ENCODE assay signal across 13 cellular contexts in the genomic region with DNA sequence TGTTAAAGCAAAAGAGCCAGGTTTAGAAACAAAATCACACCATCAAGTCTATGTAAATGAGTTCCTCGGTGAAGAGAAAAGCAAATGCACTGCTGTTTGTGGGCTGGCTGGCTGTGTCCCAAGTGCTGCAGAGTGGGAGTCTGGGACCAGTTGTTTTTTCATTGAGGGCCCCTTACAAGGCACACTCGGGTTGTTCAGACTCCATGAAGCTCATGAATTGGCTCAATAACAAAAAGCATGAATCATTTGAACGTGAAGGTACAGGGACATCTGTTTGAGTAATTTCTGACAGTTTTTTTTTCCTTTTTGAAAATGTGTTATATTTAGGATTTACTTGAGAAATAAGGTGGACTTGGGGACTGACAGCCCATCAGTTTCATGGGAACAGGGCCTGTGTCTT. TPM values are rescaled to one million over a fixed set of nuclear protein-coding genes. Genes with fewer than 3 reads are reported as not detected.
DNase-seq lines count a peak whose midpoint lies in the region; ATAC-seq and TF ChIP-seq lines count a peak whose summit lies in the region.
"Had no signal": no experiment of that assay in that cellular context is flagged by ENCODE, and none has a peak within 500 bp of the region (broad histone marks: within the 10 kb centered on the region; RNA-seq: fewer than 3 reads in every experiment).

No MANE protein-coding gene starts in this region.

- TF ChIP-seq CTCF in IMR-90 (conservative IDR thresholded peaks at IDR 0.05; ENCODE audit: low read depth, low read length) (no peak), dorsolateral prefrontal cortex (IDR thresholded peaks at IDR 0.05 in 54 of 56, conservative IDR thresholded peaks at IDR 0.05 in 2 of 56; ENCODE audit: low read depth in 1 of 56, partially characterized antibody in 56 of 56) (no peak), nephron (IDR thresholded peaks at IDR 0.05; ENCODE audit: unreplicated experiment in 3 of 3) (no peak), OCI-LY7 (conservative IDR thresholded peaks at IDR 0.05; ENCODE audit: low read length) (no peak)

- no peaks in the 10 kb centered on the region for H3K79me2 ChIP-seq in OCI-LY7 (ENCODE audit: insufficient read depth, low read depth, low read length)

- no peak overlapping the region for H3K4me3 ChIP-seq in CD8-positive, alpha-beta memory T cell (ENCODE audit: low read length)
- H3K4me3 ChIP-seq in IMR-90 (ENCODE audit: insufficient read depth, low read depth, low read length) (no peak overlapping the region), dorsolateral prefrontal cortex (no peak overlapping the region), OCI-LY7 (ENCODE audit: low read depth, low read length, poor library complexity, severe bottlenecking) (no peak overlapping the region)
- H3K4me3 ChIP-seq: SJSA1 had no signal

- H3K4me2 ChIP-seq in IMR-90 (ENCODE audit: low read depth, low read length), result peak overlapping the region; percentile 12; the same call in 1 of the 2 replicates
- no peak overlapping the region for H3K4me2 ChIP-seq in OCI-LY7 (ENCODE audit: low read length)

- dilution Hi-C loops in IMR-90 (cut with HindIII; ENCODE audit: low sequenced_read_pairs, unreplicated experiment), result no loop called here

- H3K36me3 ChIP-seq in CD8-positive, alpha-beta memory T cell (ENCODE audit: insufficient read depth, low read length), result no peaks in the 10 kb centered on the region
- no peaks in the 10 kb centered on the region for H3K36me3 ChIP-seq in IMR-90 (ENCODE audit: control insufficient read depth, insufficient read depth, low read length)
- no peaks in the 10 kb centered on the region for H3K36me3 ChIP-seq in OCI-LY7 (ENCODE audit: insufficient read depth, low read length)
- H3K36me3 ChIP-seq: SJSA1 had no signal

- H3K9me3 Mint-ChIP-seq in CD8-positive, alpha-beta memory T cell, result peaks cover 0 to 5% (median 3%) of the 10 kb centered on the region in 5 donors
- peaks cover 15% of the 10 kb centered on the region for H3K9me3 Mint-ChIP-seq in nephron

- H3K14ac ChIP-seq in IMR-90 (replicated peaks; ENCODE audit: low read depth, low read length), result no peak overlapping the region

- peak overlapping the region in 5 of 8 donors; percentile 36 to 83 (median 69) for H3K27ac Mint-ChIP-seq in CD8-positive, alpha-beta memory T cell
- H3K27ac Mint-ChIP-seq in nephron, result peak overlapping the region; percentile 90 to 99 (median 97)

- peaks cover 18 to 75% of the 10 kb centered on the region in 2 experiments for H3K79me1 ChIP-seq in IMR-90 (ENCODE audit: low read depth in 1 of 2, low read length in 2 of 2)

- H2AK9ac ChIP-seq in IMR-90 (replicated peaks; ENCODE audit: low read depth, low read length, poor library complexity), result no peak overlapping the region

- H2AFZ ChIP-seq in IMR-90 (replicated peaks; ENCODE audit: low read length, poor library complexity), result no peak overlapping the region
- no peak overlapping the region for H2AFZ ChIP-seq in OCI-LY7 (ENCODE audit: low read length)

- no peak overlapping the region; the same call in 1 of the 2 replicates for H3K9ac ChIP-seq in IMR-90 (ENCODE audit: low read depth, low read length)

- H2BK15ac ChIP-seq in IMR-90 (ENCODE audit: low read depth, low read length), result no peak overlapping the region

- in situ Hi-C loops in IMR-90 (cut with MboI; ENCODE audit: low sequenced_read_pairs), result no loop called here

- POLR2A ChIA-PET in CD8-positive, alpha-beta memory T cell (lab: Charles Lee), result interaction anchor here (0.6 kb wide), 1 partner anchor 64 kb away, joined by 3 read pairs; no protein-coding TSS in a partner anchor
- POLR2A ChIA-PET in IMR-90 (lab: Charles Lee; ENCODE audit: unreplicated experiment) (no interaction called here), OCI-LY7 (lab: Charles Lee) (no interaction called here)

- peaks cover 34 to 60% (median 50%) of the 10 kb centered on the region in 3 donors for H3K4me1 Mint-ChIP-seq in CD8-positive, alpha-beta memory T cell
- peaks cover 47% of the 10 kb centered on the region for H3K4me1 Mint-ChIP-seq in nephron

- CTCF ChIA-PET in CD8-positive, alpha-beta memory T cell (lab: Charles Lee), result no interaction called here
- CTCF ChIA-PET in IMR-90 (lab: Yijun Ruan, JAX) (interaction anchor here (1.0 kb wide), 1 partner anchor 12 kb away, joined by 3 read pairs; no protein-coding TSS in a partner anchor), OCI-LY7 (lab: Charles Lee; ENCODE audit: unreplicated experiment) (interaction anchor here (1.1 kb wide), 1 partner anchor 17 kb away, joined by 3 read pairs; no protein-coding TSS in a partner anchor)

- H3K9me3 ChIP-seq in CD8-positive, alpha-beta memory T cell (ENCODE audit: low read length), result no peaks in the 10 kb centered on the region
- H3K9me3 ChIP-seq in IMR-90 (ENCODE audit: control insufficient read depth, insufficient read depth, low read length), result no peaks in the 10 kb centered on the region
- peaks cover 17% of the 10 kb centered on the region; the same call in 1 of the 2 replicates for H3K9me3 ChIP-seq in OCI-LY7 (ENCODE audit: low read length)

- no peaks in the 10 kb centered on the region for H3K27me3 ChIP-seq in CD8-positive, alpha-beta memory T cell (ENCODE audit: insufficient read depth, low read length, poor library complexity, severe bottlenecking)
- H3K27me3 ChIP-seq in IMR-90 (ENCODE audit: control insufficient read depth, insufficient read depth, low read length), result no peaks in the 10 kb centered on the region
- no peaks in the 10 kb centered on the region for H3K27me3 ChIP-seq in dorsolateral prefrontal cortex
- H3K27me3 ChIP-seq: SJSA1 had no signal

- intact Hi-C loops in IMR-90 (cut with micrococcal nuclease) (loop anchor here (2.0 kb wide), 1 partner anchor 15 kb away; no protein-coding TSS in a partner anchor), dorsolateral prefrontal cortex (cut with DNase I) (no loop called here), OCI-LY7 (cut with micrococcal nuclease; ENCODE audit: unreplicated experiment) (no loop called here)

- H3K4ac ChIP-seq in IMR-90 (ENCODE audit: low read depth, low read length), result peak overlapping the region; percentile 1; the same call in 1 of the 2 replicates

- 40% methylated on average over 1 of the region's 3 CpGs; no CpG with 5 or more reads in 1 of the 2 experiments for WGBS in IMR-90 (ENCODE audit: extremely low coverage in 2 of 2, insufficient read length in 1 of 2), 2 experiments

- H2BK120ac ChIP-seq in IMR-90 (ENCODE audit: low read depth, low read length), result 0 out of 2 replicates have a peak overlapping the region, but pooled peaks have one; percentile 38

- no peak overlapping the region for H2BK20ac ChIP-seq in IMR-90 (ENCODE audit: low read depth, low read length)

- 0 out of 2 replicates have a peak overlapping the region, but pooled peaks have one; percentile 46 for H3K18ac ChIP-seq in IMR-90 (ENCODE audit: low read depth, low read length)

- no peak for DNase-seq in CD8-positive, alpha-beta memory T cell
- peak; percentile 44 for DNase-seq in IMR-90
- DNase-seq in dorsolateral prefrontal cortex, result peak in 8 of 10 donors; percentile 43 to 82 (median 66)
- DNase-seq in medulla oblongata (ENCODE audit: extremely low spot score), result no peak
- DNase-seq in mucosa of gallbladder (ENCODE audit: low spot score), result no peak
- DNase-seq in OCI-LY7 (ENCODE audit: low spot score), result no peak
- DNase-seq: GF-D8, mesenchymal stem cell, NCI-H187 had no signal

- peaks cover 0 to 1% of the 10 kb centered on the region in 2 donors for H3K27me3 Mint-ChIP-seq in CD8-positive, alpha-beta memory T cell
- no peaks in the 10 kb centered on the region for H3K27me3 Mint-ChIP-seq in nephron (ENCODE audit: low read depth)

- H3K23ac ChIP-seq in IMR-90 (ENCODE audit: low read depth, low read length), result no peak overlapping the region

- BruUV-seq in IMR-90 (replicated peaks; lab: Mats Ljungman, UMichigan) (no TSS peak), OCI-LY7 (replicated peaks; lab: Mats Ljungman, UMichigan) (no TSS peak)

- no peak for TF ChIP-seq RAD21 in IMR-90 (IDR thresholded peaks at IDR 0.05; ENCODE audit: low read length)

- H4K5ac ChIP-seq in IMR-90 (ENCODE audit: low read depth, low read length), result no peak overlapping the region

- peaks cover 30% of the 10 kb centered on the region for H3K4me1 ChIP-seq in CD8-positive, alpha-beta memory T cell (ENCODE audit: insufficient read depth, low read length)
- H3K4me1 ChIP-seq in IMR-90 (ENCODE audit: control insufficient read depth, insufficient read depth, low read length) (peaks cover 35% of the 10 kb centered on the region), OCI-LY7 (ENCODE audit: insufficient read depth, low read length, poor library complexity, severe bottlenecking) (peaks cover 12% of the 10 kb centered on the region)

- H3K9me1 ChIP-seq in IMR-90 (ENCODE audit: insufficient read depth, low read length), result peaks cover 21% of the 10 kb centered on the region

- no peaks in the 10 kb centered on the region for H3K9me2 ChIP-seq in OCI-LY7 (ENCODE audit: insufficient read depth, low read length)

- TF ChIP-seq POLR2A in IMR-90 (IDR thresholded peaks at IDR 0.05; ENCODE audit: low read depth, low read length), result no peak

- H3K36me3 Mint-ChIP-seq in CD8-positive, alpha-beta memory T cell, result peaks cover 3 to 7% (median 7%) of the 10 kb centered on the region in 3 donors
- peaks cover 14% of the 10 kb centered on the region for H3K36me3 Mint-ChIP-seq in nephron (ENCODE audit: low read depth)

- ATAC-seq in IMR-90 (ENCODE audit: low read depth) (no peak), HG02981 (IDR thresholded peaks at IDR 0.05; ENCODE audit: unreplicated experiment) (no peak)

- no peak overlapping the region for H3K27ac ChIP-seq in CD8-positive, alpha-beta memory T cell (ENCODE audit: low read depth, low read length)
- H3K27ac ChIP-seq in IMR-90 (ENCODE audit: insufficient read depth, low read length) (no peak overlapping the region), dorsolateral prefrontal cortex (peak overlapping the region in 6 of 59 donors; percentile 22 to 46 (median 37)), OCI-LY7 (ENCODE audit: low read depth, low read length, poor library complexity, severe bottlenecking) (no peak overlapping the region)
- H3K27ac ChIP-seq: epithelial cell of prostate, SJSA1 had no signal

- no peak overlapping the region for H4K91ac ChIP-seq in IMR-90 (ENCODE audit: insufficient read depth, low read depth, low read length)

- no peak overlapping the region for H3K56ac ChIP-seq in IMR-90 (ENCODE audit: extremely low read depth, insufficient read depth, low read length)

- H4K20me1 ChIP-seq in IMR-90 (ENCODE audit: insufficient read depth, low read length) (peaks cover 46% of the 10 kb centered on the region), OCI-LY7 (ENCODE audit: insufficient read depth, low read length) (no peaks in the 10 kb centered on the region)

- no peak overlapping the region for H2BK5ac ChIP-seq in IMR-90 (ENCODE audit: low read depth, low read length, poor library complexity, severe bottlenecking)

- H3K4me3 Mint-ChIP-seq in CD8-positive, alpha-beta memory T cell, result no peak overlapping the region
- peak overlapping the region; percentile 48 to 70 (median 67) for H3K4me3 Mint-ChIP-seq in nephron

- H2AK5ac ChIP-seq in IMR-90 (ENCODE audit: low read depth, low read length), result no peak overlapping the region

- no peak overlapping the region for H4K8ac ChIP-seq in IMR-90 (ENCODE audit: low read depth in 2 of 2, low read length in 2 of 2)

RNA-seq across cellular contexts. Expression of gene GRK5, which starts 28.0 kb away (rescaled TPM):
- 10 to 100 TPM; 13.6 to 13.8 TPM for total RNA-seq in CD8-positive, alpha-beta memory T cell
- polyA plus RNA-seq in CD8-positive, alpha-beta memory T cell, result 7.7 TPM
- total RNA-seq in IMR-90 (2012; rRNA removed) (11.9 and 12.9 TPM in 2 replicates), dorsolateral prefrontal cortex (10 to 100 TPM in 113 of 120 experiments, 1 to 10 TPM in 7; 5.5 to 27.8 (median 14.1) TPM), mucosa of gallbladder (21.1 TPM), OCI-LY7 (2022) (8.3 and 10.2 TPM in 2 replicates)
- 13.7 and 16.3 TPM in 2 replicates for polyA plus RNA-seq in IMR-90 (2012; rRNA removed)
- polyA plus RNA-seq in IMR-90 (2012; cell fraction: cytosol; rRNA removed), result 14.9 and 16.1 TPM in 2 replicates
- 13.4 and 27.1 TPM in 2 replicates for polyA plus RNA-seq in IMR-90 (2012; cell fraction: nucleus; rRNA removed; ENCODE audit: low replicate concordance)
- total RNA-seq in OCI-LY7 (2014; rRNA removed; shearing (Covaris generic)), result 4.2 and 4.7 TPM in 2 replicates

RNA-seq across cellular contexts. Expression of gene PRDX3, which starts 56.8 kb away (rescaled TPM):
- total RNA-seq in CD8-positive, alpha-beta memory T cell, result 100 to 1,000 TPM; 203 to 207 TPM
- 83.3 TPM for polyA plus RNA-seq in CD8-positive, alpha-beta memory T cell
- 169 and 195 TPM in 2 replicates for total RNA-seq in IMR-90 (2012; rRNA removed)
- 173 and 187 TPM in 2 replicates for polyA plus RNA-seq in IMR-90 (2012; rRNA removed)
- polyA plus RNA-seq in IMR-90 (2012; cell fraction: cytosol; rRNA removed), result 60.3 and 63.2 TPM in 2 replicates
- 17.7 and 85.4 TPM in 2 replicates for polyA plus RNA-seq in IMR-90 (2012; cell fraction: nucleus; rRNA removed; ENCODE audit: low replicate concordance)
- 100 to 1,000 TPM in 10 of 120 experiments, 10 to 100 TPM in 110; 62.3 to 112 (median 87.0) TPM for total RNA-seq in dorsolateral prefrontal cortex
- 126 TPM for total RNA-seq in mucosa of gallbladder
- total RNA-seq in OCI-LY7 (2014; rRNA removed; shearing (Covaris generic)), result 124 and 175 TPM in 2 replicates
- total RNA-seq in OCI-LY7 (2022), result 150 and 156 TPM in 2 replicates

Comparison
In these comparisons a context has a peak if more than half of its experiments do, and no peak if none do; other contexts are left out.
1. DNase-seq: peak in IMR-90 (single experiment) and dorsolateral prefrontal cortex (8 of 10); none in CD8-positive, alpha-beta memory T cell (0 of 5), medulla oblongata (single experiment), mucosa of gallbladder (single experiment) and OCI-LY7 (single experiment).
2. H3K4me3 Mint-ChIP-seq: peak in nephron (3 of 3); none in CD8-positive, alpha-beta memory T cell (0 of 7).